14 cellular contexts compared by ENCODE assay signal in the genomic region with DNA sequence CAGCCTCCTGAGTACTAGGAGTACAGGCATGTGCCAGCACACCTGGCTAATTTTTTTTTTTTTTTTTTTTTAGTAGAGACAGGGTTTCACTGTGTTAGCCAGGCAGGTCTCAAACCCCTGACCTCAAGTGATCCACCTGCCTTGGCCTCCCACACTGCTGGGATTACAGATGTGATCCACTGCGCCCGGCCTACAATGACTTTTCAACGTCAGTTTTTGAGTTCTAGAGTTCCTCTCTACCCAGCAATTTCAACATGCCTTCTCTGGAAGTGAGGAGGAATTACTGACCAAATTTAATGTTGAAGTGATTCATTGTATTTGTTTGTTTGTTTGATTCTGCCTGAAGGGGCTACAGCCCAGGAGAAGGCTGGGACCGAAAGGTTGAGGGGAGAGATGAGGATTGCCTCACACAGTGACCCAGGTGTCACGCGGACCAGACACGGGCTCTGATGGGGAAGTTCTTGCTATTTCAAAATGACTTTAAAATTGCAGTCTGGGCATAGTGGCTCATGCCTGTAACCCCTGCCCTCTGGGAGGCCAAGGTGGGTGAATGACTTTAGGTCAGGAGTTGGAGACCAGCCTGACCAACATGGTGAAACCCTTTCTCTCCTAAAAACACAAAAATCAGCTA. TPM values are rescaled to one million over a fixed set of nuclear protein-coding genes. Genes with fewer than 3 reads are reported as not detected.
"Had no signal": no experiment of that assay in that cellular context is flagged by ENCODE, and none has a peak within 500 bp of the region (broad histone marks: within the 10 kb centered on the region; RNA-seq: fewer than 3 reads in every experiment).

No MANE protein-coding gene starts in this region.

- H3K9me3 ChIP-seq: tibial artery had no signal

- H3K4me1 ChIP-seq: tibial artery had no signal

- ATAC-seq: activated T-cell treated with anti-CD3 and anti-CD28 coated beads, Interleukin-2, amount 50 U/mL, for 4 hours; esophagus mucosa; stimulated activated effector memory CD8-positive, alpha-beta T cell treated with anti-CD3 and anti-CD28 coated beads, Interleukin-12 subunit alpha, Interleukin-12 subunit beta, amount 100 ng/mL, for 72 hours had no signal

- H3K27ac ChIP-seq: dorsolateral prefrontal cortex, tibial artery had no signal

- H3K9me3 Mint-ChIP-seq: activated naive CD8-positive, alpha-beta T cell treated with anti-CD3 and anti-CD28 coated beads for 36 hours; activated T-cell treated with anti-CD3 and anti-CD28 coated beads, Interleukin-2, amount 50 U/mL, for 4 hours; nephron; stimulated activated effector memory CD8-positive, alpha-beta T cell treated with anti-CD3 and anti-CD28 coated beads, Interleukin-12 subunit alpha, Interleukin-12 subunit beta, amount 100 ng/mL, for 72 hours had no signal

- H3K27ac Mint-ChIP-seq: activated naive CD8-positive, alpha-beta T cell treated with anti-CD3 and anti-CD28 coated beads for 36 hours; nephron; stimulated activated effector memory CD8-positive, alpha-beta T cell treated with anti-CD3 and anti-CD28 coated beads, Interleukin-12 subunit alpha, Interleukin-12 subunit beta, amount 100 ng/mL, for 72 hours had no signal

- H3K36me3 ChIP-seq: tibial artery had no signal

- H3K4me1 Mint-ChIP-seq: nephron; stimulated activated effector memory CD8-positive, alpha-beta T cell treated with anti-CD3 and anti-CD28 coated beads, Interleukin-12 subunit alpha, Interleukin-12 subunit beta, amount 100 ng/mL, for 72 hours had no signal

- H3K4me3 ChIP-seq: dorsolateral prefrontal cortex, tibial artery had no signal

- H3K4me3 Mint-ChIP-seq: activated naive CD8-positive, alpha-beta T cell treated with anti-CD3 and anti-CD28 coated beads for 36 hours; activated T-cell treated with anti-CD3 and anti-CD28 coated beads, Interleukin-2, amount 50 U/mL, for 4 hours; nephron; stimulated activated effector memory CD8-positive, alpha-beta T cell treated with anti-CD3 and anti-CD28 coated beads, Interleukin-12 subunit alpha, Interleukin-12 subunit beta, amount 100 ng/mL, for 72 hours had no signal

- DNase-seq: activated gamma-delta T cell treated with Interleukin-2 at 50 U/mL for 16 hours; activated naive CD8-positive, alpha-beta T cell treated with anti-CD3 and anti-CD28 coated beads for 36 hours; activated T-cell treated with anti-CD3 and anti-CD28 coated beads, Interleukin-2, amount 50 U/mL, for 4 hours; hippocampal formation; kidney glomerular epithelial cell; mammary epithelial cell; T-helper 2 cell had no signal

- H3K27me3 Mint-ChIP-seq: activated naive CD8-positive, alpha-beta T cell treated with anti-CD3 and anti-CD28 coated beads for 36 hours had no signal

- H3K27me3 ChIP-seq: dorsolateral prefrontal cortex, tibial artery had no signal

- H3K36me3 Mint-ChIP-seq: activated naive CD8-positive, alpha-beta T cell treated with anti-CD3 and anti-CD28 coated beads for 36 hours; stimulated activated effector memory CD8-positive, alpha-beta T cell treated with anti-CD3 and anti-CD28 coated beads, Interleukin-12 subunit alpha, Interleukin-12 subunit beta, amount 100 ng/mL, for 72 hours had no signal

RNA-seq across cellular contexts. Expression of a gene that starts 27.4 kb away (rescaled TPM):
- total RNA-seq: activated naive CD8-positive, alpha-beta T cell treated with anti-CD3 and anti-CD28 coated beads for 36 hours; activated T-cell treated with anti-CD3 and anti-CD28 coated beads, Interleukin-2, amount 50 U/mL, for 4 hours; glomerular endothelial cell; osteoblast had no signal

RNA-seq across cellular contexts. Expression of a gene that starts 40.9 kb away (rescaled TPM):
- total RNA-seq: activated naive CD8-positive, alpha-beta T cell treated with anti-CD3 and anti-CD28 coated beads for 36 hours; activated T-cell treated with anti-CD3 and anti-CD28 coated beads, Interleukin-2, amount 50 U/mL, for 4 hours; glomerular endothelial cell; osteoblast had no signal
